In genomic region chr12:69497308-69498026, GRCh38 we compare ENCODE assay signal across 8 cellular contexts. TPM values are rescaled to one million over a fixed set of nuclear protein-coding genes. Genes with fewer than 3 reads are reported as not detected.
A peak's percentile ranks its signal among the peaks of the same experiment; 100 is the strongest.
DNase-seq lines count a peak whose midpoint lies in the region; ATAC-seq and TF ChIP-seq lines count a peak whose summit lies in the region.

No MANE protein-coding gene starts in this region.

- peak overlapping the region in 1 of 12 donors; percentile 10 for H3K4me3 ChIP-seq in heart left ventricle

- H3K27ac ChIP-seq in heart left ventricle, result peak overlapping the region in 1 of 12 donors; percentile 72

- in situ Hi-C loops in KBM-7 (cut with MboI; ENCODE audit: low pct_unique_long_range_greater_than_20kb, low sequenced_read_pairs), result no loop called here

- DNase-seq in KBM-7 (peak; percentile 26), heart left ventricle (no peak), cerebellum (ENCODE audit: low spot score) (no peak), iPS-NIHi11 (ENCODE audit: low spot score) (no peak), anterior cingulate cortex (lab: John Stamatoyannopoulos, UW) (no peak), NCI-H510A treated with DMSO at 0.1 percent for 48 hours (lab: John Stamatoyannopoulos, UW) (no peak)

- no peaks in the 10 kb centered on the region for H3K27me3 ChIP-seq in heart left ventricle

- intact Hi-C loops in heart left ventricle (cut with DNase I), result no loop called here

- H3K36me3 ChIP-seq in heart left ventricle, result no peaks in the 10 kb centered on the region

- no peak for TF ChIP-seq POLR2A in heart left ventricle (IDR thresholded peaks at IDR 0.05)

- WGBS in heart left ventricle, 4 donors, result 56 to 67% (median 65%) methylated on average over 4 of the region's 4 CpGs

- TF ChIP-seq CTCF in heart left ventricle (IDR thresholded peaks at IDR 0.05), result no peak

- peak; percentile 77 for ATAC-seq in GM18499 (IDR thresholded peaks at IDR 0.05; ENCODE audit: insufficient read depth, unreplicated experiment)
- peak; percentile 98 for ATAC-seq in GM21619 (IDR thresholded peaks at IDR 0.05; ENCODE audit: unreplicated experiment)
- peak in 3 of 4 donors; percentile 41 to 67 (median 41) for ATAC-seq in heart left ventricle

- no peaks in the 10 kb centered on the region for H3K9me3 ChIP-seq in heart left ventricle

- H3K4me1 ChIP-seq in heart left ventricle, result peaks cover 0 to 47% (median 19%) of the 10 kb centered on the region in 12 donors

RNA-seq across cellular contexts. Expression of gene FRS2, which starts 27.3 kb away (rescaled TPM):
- total RNA-seq in heart left ventricle, result 10 to 100 TPM; 14.8 to 33.9 (median 21.4) TPM
- polyA plus RNA-seq in heart left ventricle, result 10 to 100 TPM in 1 of 2 donors, 1 to 10 TPM in 1; 2.6 to 10.6 TPM
- total RNA-seq in cerebellum, result 78.7 TPM

Comparison
In these comparisons a context has a peak if more than half of its experiments do, and no peak if none do; other contexts are left out.
1. ATAC-seq: peak in every context shown above with its lines; median percentile 98 in GM21619; 77 in GM18499; 41 in heart left ventricle.